ENCODE assay signal across 2 cellular contexts in the genomic region with DNA sequence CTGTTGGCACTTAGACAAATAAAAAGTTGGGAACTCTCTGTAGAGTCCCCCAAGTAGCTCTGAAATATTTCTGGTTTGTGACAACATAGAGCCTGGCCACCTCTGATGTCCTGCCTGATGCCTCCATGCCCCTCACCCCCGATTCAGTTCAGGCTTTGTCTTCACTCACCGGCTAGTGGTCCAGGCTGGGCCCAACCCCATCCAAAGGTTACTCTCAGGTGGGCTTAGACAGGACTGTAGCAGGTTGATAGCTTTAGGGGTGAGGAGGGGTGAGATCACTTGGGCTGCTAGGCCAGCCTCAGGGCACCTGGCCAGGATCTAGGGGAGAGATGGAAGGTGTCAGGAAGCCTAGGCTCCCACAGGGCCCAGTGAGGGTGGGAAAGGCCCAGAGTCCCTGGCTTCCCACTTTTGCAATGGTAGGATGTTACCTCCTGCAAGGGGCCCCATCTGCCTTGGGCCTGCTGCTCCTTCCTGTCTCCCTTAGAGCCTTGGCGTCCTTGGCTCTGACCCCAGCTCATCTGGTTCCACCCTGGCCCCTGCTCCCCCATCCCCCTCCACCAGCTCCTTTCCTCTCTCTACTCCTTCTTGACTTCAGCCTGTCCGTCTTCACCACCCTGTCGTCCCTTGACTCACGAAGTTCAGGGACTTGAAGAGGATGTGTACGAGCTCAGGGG.
TF ChIP-seq lines count a peak whose summit lies in the region.

No MANE protein-coding gene starts in this region.

TF ChIP-seq in IMR-90, 13 proteins besides CTCF, POLR2A, EP300 and RAD21:
- TF ChIP-seq FOS (IDR thresholded peaks at IDR 0.05; ENCODE audit: low read depth, low read length) (no peak), NFE2L2 (IDR thresholded peaks at IDR 0.05; ENCODE audit: low read depth, low read length) (no peak), CHD1 (IDR thresholded peaks at IDR 0.05; ENCODE audit: low read depth, low read length) (no peak), BHLHE40 (IDR thresholded peaks at IDR 0.05; ENCODE audit: low read depth, low read length) (no peak), MAZ (IDR thresholded peaks at IDR 0.05; ENCODE audit: borderline replicate concordance, low read depth, low read length) (no peak), RFX5 (IDR thresholded peaks at IDR 0.05; ENCODE audit: low read depth, low read length) (no peak), CEBPB (IDR thresholded peaks at IDR 0.05; ENCODE audit: low read depth, low read length) (no peak), SMC3 (IDR thresholded peaks at IDR 0.05; ENCODE audit: low read depth, low read length) (no peak), MAFK (IDR thresholded peaks at IDR 0.05; ENCODE audit: low read depth, low read length) (no peak)
- TF ChIP-seq, protein P1, sequence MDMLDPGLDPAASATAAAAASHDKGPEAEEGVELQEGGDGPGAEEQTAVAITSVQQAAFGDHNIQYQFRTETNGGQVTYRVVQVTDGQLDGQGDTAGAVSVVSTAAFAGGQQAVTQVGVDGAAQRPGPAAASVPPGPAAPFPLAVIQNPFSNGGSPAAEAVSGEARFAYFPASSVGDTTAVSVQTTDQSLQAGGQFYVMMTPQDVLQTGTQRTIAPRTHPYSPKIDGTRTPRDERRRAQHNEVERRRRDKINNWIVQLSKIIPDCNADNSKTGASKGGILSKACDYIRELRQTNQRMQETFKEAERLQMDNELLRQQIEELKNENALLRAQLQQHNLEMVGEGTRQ (IDR thresholded peaks at IDR 0.05; ENCODE audit: low read depth, low read length) = no peak
- TF ChIP-seq, protein P2, sequence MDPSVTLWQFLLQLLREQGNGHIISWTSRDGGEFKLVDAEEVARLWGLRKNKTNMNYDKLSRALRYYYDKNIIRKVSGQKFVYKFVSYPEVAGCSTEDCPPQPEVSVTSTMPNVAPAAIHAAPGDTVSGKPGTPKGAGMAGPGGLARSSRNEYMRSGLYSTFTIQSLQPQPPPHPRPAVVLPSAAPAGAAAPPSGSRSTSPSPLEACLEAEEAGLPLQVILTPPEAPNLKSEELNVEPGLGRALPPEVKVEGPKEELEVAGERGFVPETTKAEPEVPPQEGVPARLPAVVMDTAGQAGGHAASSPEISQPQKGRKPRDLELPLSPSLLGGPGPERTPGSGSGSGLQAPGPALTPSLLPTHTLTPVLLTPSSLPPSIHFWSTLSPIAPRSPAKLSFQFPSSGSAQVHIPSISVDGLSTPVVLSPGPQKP (IDR thresholded peaks at IDR 0.05; ENCODE audit: borderline replicate concordance, low read depth, low read length) = no peak

TF ChIP-seq in HepG2, 621 proteins besides CTCF, POLR2A, EP300 and RAD21:
- TF ChIP-seq ZC3H13 (CRISPR knock-in tag; IDR thresholded peaks at IDR 0.05) (no peak), ZNF30 (CRISPR knock-in tag; IDR thresholded peaks at IDR 0.05) (no peak), AGO2 (optimal IDR thresholded peaks at IDR 0.05; ENCODE audit: low read depth, low read length) (peak; percentile 37), ZMYM4 (CRISPR knock-in tag; IDR thresholded peaks at IDR 0.05) (no peak), YEATS4 (CRISPR knock-in tag; IDR thresholded peaks at IDR 0.05; ENCODE audit: borderline replicate concordance) (no peak), ZFP82 (CRISPR knock-in tag; IDR thresholded peaks at IDR 0.05; ENCODE audit: borderline replicate concordance) (no peak)
- TF ChIP-seq, protein P3, sequence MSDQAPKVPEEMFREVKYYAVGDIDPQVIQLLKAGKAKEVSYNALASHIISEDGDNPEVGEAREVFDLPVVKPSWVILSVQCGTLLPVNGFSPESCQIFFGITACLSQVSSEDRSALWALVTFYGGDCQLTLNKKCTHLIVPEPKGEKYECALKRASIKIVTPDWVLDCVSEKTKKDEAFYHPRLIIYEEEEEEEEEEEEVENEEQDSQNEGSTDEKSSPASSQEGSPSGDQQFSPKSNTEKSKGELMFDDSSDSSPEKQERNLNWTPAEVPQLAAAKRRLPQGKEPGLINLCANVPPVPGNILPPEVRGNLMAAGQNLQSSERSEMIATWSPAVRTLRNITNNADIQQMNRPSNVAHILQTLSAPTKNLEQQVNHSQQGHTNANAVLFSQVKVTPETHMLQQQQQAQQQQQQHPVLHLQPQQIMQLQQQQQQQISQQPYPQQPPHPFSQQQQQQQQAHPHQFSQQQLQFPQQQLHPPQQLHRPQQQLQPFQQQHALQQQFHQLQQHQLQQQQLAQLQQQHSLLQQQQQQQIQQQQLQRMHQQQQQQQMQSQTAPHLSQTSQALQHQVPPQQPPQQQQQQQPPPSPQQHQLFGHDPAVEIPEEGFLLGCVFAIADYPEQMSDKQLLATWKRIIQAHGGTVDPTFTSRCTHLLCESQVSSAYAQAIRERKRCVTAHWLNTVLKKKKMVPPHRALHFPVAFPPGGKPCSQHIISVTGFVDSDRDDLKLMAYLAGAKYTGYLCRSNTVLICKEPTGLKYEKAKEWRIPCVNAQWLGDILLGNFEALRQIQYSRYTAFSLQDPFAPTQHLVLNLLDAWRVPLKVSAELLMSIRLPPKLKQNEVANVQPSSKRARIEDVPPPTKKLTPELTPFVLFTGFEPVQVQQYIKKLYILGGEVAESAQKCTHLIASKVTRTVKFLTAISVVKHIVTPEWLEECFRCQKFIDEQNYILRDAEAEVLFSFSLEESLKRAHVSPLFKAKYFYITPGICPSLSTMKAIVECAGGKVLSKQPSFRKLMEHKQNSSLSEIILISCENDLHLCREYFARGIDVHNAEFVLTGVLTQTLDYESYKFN (CRISPR knock-in tag; conservative IDR thresholded peaks at IDR 0.05) = no peak
- TF ChIP-seq, protein P4, sequence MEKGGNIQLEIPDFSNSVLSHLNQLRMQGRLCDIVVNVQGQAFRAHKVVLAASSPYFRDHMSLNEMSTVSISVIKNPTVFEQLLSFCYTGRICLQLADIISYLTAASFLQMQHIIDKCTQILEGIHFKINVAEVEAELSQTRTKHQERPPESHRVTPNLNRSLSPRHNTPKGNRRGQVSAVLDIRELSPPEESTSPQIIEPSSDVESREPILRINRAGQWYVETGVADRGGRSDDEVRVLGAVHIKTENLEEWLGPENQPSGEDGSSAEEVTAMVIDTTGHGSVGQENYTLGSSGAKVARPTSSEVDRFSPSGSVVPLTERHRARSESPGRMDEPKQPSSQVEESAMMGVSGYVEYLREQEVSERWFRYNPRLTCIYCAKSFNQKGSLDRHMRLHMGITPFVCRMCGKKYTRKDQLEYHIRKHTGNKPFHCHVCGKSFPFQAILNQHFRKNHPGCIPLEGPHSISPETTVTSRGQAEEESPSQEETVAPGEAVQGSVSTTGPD (CRISPR knock-in tag; IDR thresholded peaks at IDR 0.05) = no peak
- TF ChIP-seq, protein P5, sequence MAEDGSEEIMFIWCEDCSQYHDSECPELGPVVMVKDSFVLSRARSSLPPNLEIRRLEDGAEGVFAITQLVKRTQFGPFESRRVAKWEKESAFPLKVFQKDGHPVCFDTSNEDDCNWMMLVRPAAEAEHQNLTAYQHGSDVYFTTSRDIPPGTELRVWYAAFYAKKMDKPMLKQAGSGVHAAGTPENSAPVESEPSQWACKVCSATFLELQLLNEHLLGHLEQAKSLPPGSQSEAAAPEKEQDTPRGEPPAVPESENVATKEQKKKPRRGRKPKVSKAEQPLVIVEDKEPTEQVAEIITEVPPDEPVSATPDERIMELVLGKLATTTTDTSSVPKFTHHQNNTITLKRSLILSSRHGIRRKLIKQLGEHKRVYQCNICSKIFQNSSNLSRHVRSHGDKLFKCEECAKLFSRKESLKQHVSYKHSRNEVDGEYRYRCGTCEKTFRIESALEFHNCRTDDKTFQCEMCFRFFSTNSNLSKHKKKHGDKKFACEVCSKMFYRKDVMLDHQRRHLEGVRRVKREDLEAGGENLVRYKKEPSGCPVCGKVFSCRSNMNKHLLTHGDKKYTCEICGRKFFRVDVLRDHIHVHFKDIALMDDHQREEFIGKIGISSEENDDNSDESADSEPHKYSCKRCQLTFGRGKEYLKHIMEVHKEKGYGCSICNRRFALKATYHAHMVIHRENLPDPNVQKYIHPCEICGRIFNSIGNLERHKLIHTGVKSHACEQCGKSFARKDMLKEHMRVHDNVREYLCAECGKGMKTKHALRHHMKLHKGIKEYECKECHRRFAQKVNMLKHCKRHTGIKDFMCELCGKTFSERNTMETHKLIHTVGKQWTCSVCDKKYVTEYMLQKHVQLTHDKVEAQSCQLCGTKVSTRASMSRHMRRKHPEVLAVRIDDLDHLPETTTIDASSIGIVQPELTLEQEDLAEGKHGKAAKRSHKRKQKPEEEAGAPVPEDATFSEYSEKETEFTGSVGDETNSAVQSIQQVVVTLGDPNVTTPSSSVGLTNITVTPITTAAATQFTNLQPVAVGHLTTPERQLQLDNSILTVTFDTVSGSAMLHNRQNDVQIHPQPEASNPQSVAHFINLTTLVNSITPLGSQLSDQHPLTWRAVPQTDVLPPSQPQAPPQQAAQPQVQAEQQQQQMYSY (CRISPR knock-in tag; IDR thresholded peaks at IDR 0.05) = no peak
